ENCODE assay signal across 12 cellular contexts in genomic region chr17:19175410-19175809, GRCh38. TPM values are rescaled to one million over a fixed set of nuclear protein-coding genes. Genes with fewer than 3 reads are reported as not detected.
DNase-seq lines count a peak whose midpoint lies in the region; ATAC-seq, FAIRE-seq and TF ChIP-seq lines count a peak whose summit lies in the region.
"Not testable (repeated sequence)": the region's sequence is repeated elsewhere in the genome, so short reads cannot be mapped to it uniquely, and the experiment has no call there.
"Had no signal": no experiment of that assay in that cellular context is flagged by ENCODE, and none has a peak within 500 bp of the region (broad histone marks: within the 10 kb centered on the region; RNA-seq: fewer than 3 reads in every experiment).

No MANE protein-coding gene starts in this region.

- POLR2A ChIA-PET in A549 (lab: Yijun Ruan, JAX); T-cell (lab: Charles Lee); K562 (lab: Yijun Ruan, JAX): not testable (repeated sequence)

- H3K27ac Mint-ChIP-seq in T-cell, result not testable (repeated sequence)

- not testable (repeated sequence) for TF ChIP-seq POLR2A in A549 (IDR thresholded peaks at IDR 0.05; ENCODE audit: low read length); K562 (conservative IDR thresholded peaks at IDR 0.05); gastrocnemius medialis (IDR thresholded peaks at IDR 0.05)

- not testable (repeated sequence) for H3K9me1 ChIP-seq in K562 (ENCODE audit: control insufficient read depth, insufficient read depth, low read length)

- H3K9me3 ChIP-seq in A549; K562 (replicated peaks; ENCODE audit: control insufficient read depth, insufficient read depth, low read depth, low read length); left lung; gastrocnemius medialis: not testable (repeated sequence)

- H3K36me3 ChIP-seq in K562 (ENCODE audit: control insufficient read depth, insufficient read depth, low read length); left lung; gastrocnemius medialis: not testable (repeated sequence)

- not testable (repeated sequence) for H3K27me3 Mint-ChIP-seq in T-cell

- not testable (repeated sequence) for DNase-seq in A549 (ENCODE audit: low read depth in 1 of 2, low spot score in 1 of 2); T-cell; K562 (ENCODE audit: extremely low read depth in 1 of 4, low spot score in 3 of 4); left lung; gastrocnemius medialis

- not testable (repeated sequence) for H3K9ac ChIP-seq in K562 (ENCODE audit: insufficient read depth in 1 of 2, low read depth in 2 of 2, low read length in 2 of 2)

- not testable (repeated sequence) for H3K4me1 Mint-ChIP-seq in T-cell

- not testable (repeated sequence) for H3K4me3 Mint-ChIP-seq in T-cell

- not testable (repeated sequence) for H3K27me3 ChIP-seq in K562 (ENCODE audit: control insufficient read depth in 2 of 2, insufficient read depth in 2 of 2, low read length in 2 of 2); left lung; gastrocnemius medialis

- intact Hi-C loops in K562 (cut with micrococcal nuclease); left lung (cut with DNase I); gastrocnemius medialis (cut with DNase I; ENCODE audit: low total_unique reads): not testable (repeated sequence)

- no CpG with 5 or more reads among the region's 20 CpGs for WGBS in A549 (ENCODE audit: missing lambda C conversion rate)
- no CpG with 5 or more reads among the region's 20 CpGs for WGBS in K562 (ENCODE audit: insufficient coverage, low coverage, missing lambda C conversion rate)

- not testable (repeated sequence) for FAIRE-seq in A549 (lab: Jason Lieb, UNC); K562 (lab: Jason Lieb, UNC)

- H3K36me3 Mint-ChIP-seq in T-cell, result not testable (repeated sequence)

- not testable (repeated sequence) for TF ChIP-seq EP300 in A549 (IDR thresholded peaks at IDR 0.05); K562 (IDR thresholded peaks at IDR 0.05; ENCODE audit: low read length)

- H3K4me3 ChIP-seq in A549, K562, left lung, gastrocnemius medialis: not testable (repeated sequence)

- not testable (repeated sequence) for H3K27ac ChIP-seq in A549; K562 (ENCODE audit: extremely low read depth, low read depth, low read length); left lung; gastrocnemius medialis

- not testable (repeated sequence) for TF ChIP-seq RAD21 in A549 (conservative IDR thresholded peaks at IDR 0.05 in 1 of 2, IDR thresholded peaks at IDR 0.05 in 1 of 2); K562 (CRISPR knock-in tag; conservative IDR thresholded peaks at IDR 0.05 in 1 of 2, IDR thresholded peaks at IDR 0.05 in 1 of 2)

- ATAC-seq in A549, result peak; percentile 95 to 99
- peak; percentile 84 for ATAC-seq in GM18907 (IDR thresholded peaks at IDR 0.05; ENCODE audit: unreplicated experiment)
- peak; percentile 60 for ATAC-seq in GM21717 (IDR thresholded peaks at IDR 0.05; ENCODE audit: unreplicated experiment)
- peak; percentile 63 for ATAC-seq in HG03064 (IDR thresholded peaks at IDR 0.05; ENCODE audit: low read depth, unreplicated experiment)
- peak; percentile 95 to 99 (median 96) for ATAC-seq in T-cell (replicated peaks in 1 of 4)
- ATAC-seq in K562, result peak; percentile 99
- peak; percentile 99 for ATAC-seq in left lung
- peak; percentile 92 to 94 for ATAC-seq in gastrocnemius medialis

- not testable (repeated sequence) for H3K9me3 Mint-ChIP-seq in T-cell

- not testable (repeated sequence) for TF ChIP-seq CTCF in A549 (IDR thresholded peaks at IDR 0.05); K562 (IDR thresholded peaks at IDR 0.05 in 2 of 3, conservative IDR thresholded peaks at IDR 0.05 in 1 of 3; ENCODE audit: insufficient read depth in 2 of 3, low read depth in 1 of 3, low read length in 3 of 3); left lung (IDR thresholded peaks at IDR 0.05); gastrocnemius medialis (IDR thresholded peaks at IDR 0.05 in 4 of 5, conservative IDR thresholded peaks at IDR 0.05 in 1 of 5)

- not testable (repeated sequence) for H3K4me1 ChIP-seq in A549; K562 (replicated peaks in 1 of 2; ENCODE audit: control insufficient read depth in 2 of 2, insufficient read depth in 2 of 2, low read length in 2 of 2); left lung; gastrocnemius medialis

- not testable (repeated sequence) for BruUV-seq in K562 (replicated peaks; lab: Mats Ljungman, UMichigan)

- CTCF ChIA-PET in A549 (lab: Yijun Ruan, JAX); T-cell (lab: Charles Lee); K562 (lab: Yijun Ruan, JAX; ENCODE audit: low intra/inter-chr PET ratio): not testable (repeated sequence)

- not testable (repeated sequence) for H4K20me1 ChIP-seq in K562 (replicated peaks; ENCODE audit: control insufficient read depth, insufficient read depth, low read length)

- H2AFZ ChIP-seq in K562 (ENCODE audit: low read depth, low read length), result not testable (repeated sequence)

- not testable (repeated sequence) for H3K4me2 ChIP-seq in A549; K562 (ENCODE audit: insufficient read depth, low read length)

- not testable (repeated sequence) for H3K79me2 ChIP-seq in K562 (ENCODE audit: control insufficient read depth, insufficient read depth, low read length)

- in situ Hi-C loops in K562 (cut with MboI); gastrocnemius medialis (cut with MboI; ENCODE audit: low sequenced_read_pairs in 4 of 4): not testable (repeated sequence)

RNA-seq across cellular contexts. Expression of gene GRAPL, which starts 48.0 kb away (rescaled TPM):
- polyA plus RNA-seq in A549 (2011; rRNA removed) (0.08 and 0.09 TPM in 2 replicates), A549 (2017; fragmentation: RNase III; extraction: RNeasy Plus Mini Kit Qiagen cat#74134 plus additional on column Dnase treatment) (0.16 to 0.36 TPM (median 0.25 TPM) in 3 replicates), K562 (2011; rRNA removed) (0.11 TPM in 1 of 2 replicates, not detected in the other), K562 (2014; fragmentation: Illumina TruSeq; extraction: Trizol) (not detected in 2 replicates), K562 (2014; fragmentation: Nextera tagmentation; extraction: Ambion mirVana) (not detected), K562 (2014; rRNA removed) (not detected in 2 replicates)
- 0.08 TPM in 1 of 2 replicates, not detected in the other for polyA plus RNA-seq in A549 (2012; cell fraction: cytosol; rRNA removed)
- polyA plus RNA-seq in A549 (2012; cell fraction: nucleus; rRNA removed), result 0.43 and 0.61 TPM in 2 replicates
- polyA minus RNA-seq in A549 (2011; rRNA and poly(A)+ RNA removed), result 0.74 and 1.2 TPM in 2 replicates
- total RNA-seq in T-cell (100 to 1,000 TPM in 1 of 5 donors, 10 to 100 TPM in 4; 28.0 to 106 (median 85.5) TPM), K562 (2014; rRNA removed) (not detected in 2 replicates), K562 (2014; rRNA removed; fragmentation: Illumina TruSeq; extraction: Trizol) (not detected in 2 replicates), K562 (2015; rRNA removed; fragmentation: Illumina TruSeq; extraction: Trizol) (not detected in 2 replicates), K562 (2021) (0.22 TPM in 1 of 2 replicates, not detected in the other), left lung (1 to 10 TPM; 4.8 to 6.9 TPM), gastrocnemius medialis (1 to 10 TPM in 1 of 4 donors, not detected in 3; 1.2 TPM)
- 0.48 and 0.81 TPM in 2 replicates for total RNA-seq in K562 (2011; cell fraction: chromatin; rRNA removed; ENCODE audit: low replicate concordance)
- not detected in 2 replicates for total RNA-seq in K562 (2011; cell fraction: nucleolus; rRNA removed)
- total RNA-seq in K562 (2011; cell fraction: nucleoplasm; rRNA removed), result 0.37 TPM in 1 of 2 replicates, not detected in the other
- polyA plus RNA-seq in K562 (2011; cell fraction: cytosol; rRNA removed), result not detected in 2 replicates
- not detected in 2 replicates for polyA plus RNA-seq in K562 (2011; cell fraction: nucleus; rRNA removed)
- polyA plus RNA-seq in K562 (2012), result not detected in 2 replicates
- not detected in 2 replicates for polyA minus RNA-seq in K562 (2011; rRNA and poly(A)+ RNA removed)
- polyA minus RNA-seq in K562 (2011; cell fraction: cytosol; rRNA and poly(A)+ RNA removed), result not detected in 2 replicates
- polyA minus RNA-seq in K562 (2011; cell fraction: nucleus; rRNA and poly(A)+ RNA removed), result not detected in 2 replicates
- total RNA-seq: H4, LHCN-M2, osteocyte, SJSA1 had no signal
